13 cellular contexts compared by ENCODE assay signal in the genomic region with DNA sequence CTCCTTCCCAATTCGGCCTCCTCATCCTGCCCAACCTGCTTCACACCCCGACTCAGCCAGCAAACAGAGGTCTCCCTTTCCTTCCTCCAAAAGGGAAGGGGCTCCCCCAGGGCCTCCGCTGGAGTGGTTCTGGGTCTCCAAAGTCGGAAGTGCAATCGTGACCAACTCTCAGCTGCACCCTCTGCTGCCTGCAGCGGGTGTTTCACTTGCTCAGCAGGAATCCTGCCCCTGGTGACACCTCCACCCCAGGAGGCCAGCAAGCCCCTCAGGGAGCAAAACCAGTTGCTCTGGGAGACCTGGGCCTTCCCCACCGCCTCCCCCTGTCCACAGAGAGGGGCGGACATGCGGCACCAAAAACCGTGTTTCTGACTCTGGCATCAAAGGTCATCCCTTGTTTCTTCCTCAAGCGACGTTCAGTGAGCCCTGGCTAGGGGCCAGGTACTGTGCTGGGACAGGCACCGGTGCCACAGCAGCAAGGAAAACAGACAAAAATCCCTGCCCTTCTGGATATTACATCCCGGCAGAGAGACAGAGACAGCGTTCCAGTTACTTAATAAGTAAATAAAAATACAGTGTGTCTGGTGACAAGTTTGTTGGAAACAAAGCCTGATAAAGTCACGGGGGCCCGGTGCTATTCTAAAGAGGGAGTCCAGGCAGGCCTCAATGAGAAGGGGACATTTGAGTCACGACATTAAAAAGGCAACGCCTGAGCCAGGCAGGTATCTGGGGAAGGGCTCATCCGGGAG.
DNase-seq lines count a peak whose midpoint lies in the region; ATAC-seq, FAIRE-seq and TF ChIP-seq lines count a peak whose summit lies in the region.
"Had no signal": no experiment of that assay in that cellular context is flagged by ENCODE, and none has a peak within 500 bp of the region (broad histone marks: within the 10 kb centered on the region; RNA-seq: fewer than 3 reads in every experiment).

No MANE protein-coding gene starts in this region.

- H3K9me3 ChIP-seq in endodermal cell (ENCODE audit: control insufficient read depth, low read length) = no peaks in the 10 kb centered on the region
- no peaks in the 10 kb centered on the region for H3K9me3 ChIP-seq in small intestine (ENCODE audit: control insufficient read depth, low read depth)

- DNase-seq in NCI-H345 treated with DMSO at 0.1 percent for 48 hours (lab: John Stamatoyannopoulos, UW; ENCODE audit: unreplicated experiment) (peak; percentile 22), endodermal cell (no peak), small intestine (peak; percentile 30), cardiac septum (ENCODE audit: low spot score) (no peak), NCI-H1694 (lab: John Stamatoyannopoulos, UW) (no peak)
- DNase-seq in stimulated activated naive CD8-positive, alpha-beta T cell treated with anti-CD3 and anti-CD28 coated beads, Interleukin-15, Interleukin-2, amounts not matched to agents 100 U/mL and 50 U/mL, for 24 hours = no peak
- DNase-seq in activated CD8-positive, alpha-beta T cell treated with anti-CD3 and anti-CD28 coated beads for 36 hours = no peak
- DNase-seq: GDM1, NCI-H1105 had no signal

- no peak overlapping the region for H3K9ac ChIP-seq in endodermal cell (ENCODE audit: extremely low read depth, low read length, poor library complexity, severe bottlenecking)

- H3K36me3 Mint-ChIP-seq in endodermal cell (ENCODE audit: low read depth) = no peaks in the 10 kb centered on the region
- no peaks in the 10 kb centered on the region for H3K36me3 Mint-ChIP-seq in activated CD8-positive, alpha-beta T cell treated with anti-CD3 and anti-CD28 coated beads for 36 hours (ENCODE audit: low read depth)
- H3K36me3 Mint-ChIP-seq: activated naive CD4-positive, alpha-beta T cell treated with anti-CD3 and anti-CD28 coated beads, Interleukin-2, amount 10 ng/mL, durations not matched to agents 7 days and 5 days; stimulated activated effector memory CD8-positive, alpha-beta T cell treated with anti-CD3 and anti-CD28 coated beads, Interleukin-12 subunit alpha, Interleukin-12 subunit beta, amount 100 ng/mL, for 72 hours had no signal

- no peak for ATAC-seq in stimulated activated naive CD8-positive, alpha-beta T cell treated with anti-CD3 and anti-CD28 coated beads, Interleukin-15, Interleukin-2, amounts not matched to agents 100 U/mL and 50 U/mL, for 24 hours
- no peak for ATAC-seq in activated CD8-positive, alpha-beta T cell treated with anti-CD3 and anti-CD28 coated beads for 36 hours
- ATAC-seq: activated CD4-positive, CD25-positive, alpha-beta regulatory T cell treated with anti-CD3 and anti-CD28 coated beads, Interleukin-2, amount 50 U/mL, for 24 hours; stimulated activated effector memory CD8-positive, alpha-beta T cell treated with anti-CD3 and anti-CD28 coated beads, Interleukin-12 subunit alpha, Interleukin-12 subunit beta, amount 100 ng/mL, for 72 hours had no signal

- no peak for FAIRE-seq in small intestine (lab: Jason Lieb, UNC)

- no peaks in the 10 kb centered on the region for H3K9me3 Mint-ChIP-seq in endodermal cell
- H3K9me3 Mint-ChIP-seq in activated CD8-positive, alpha-beta T cell treated with anti-CD3 and anti-CD28 coated beads for 36 hours = no peaks in the 10 kb centered on the region
- H3K9me3 Mint-ChIP-seq: activated naive CD4-positive, alpha-beta T cell treated with anti-CD3 and anti-CD28 coated beads, Interleukin-2, amount 10 ng/mL, durations not matched to agents 7 days and 5 days; stimulated activated effector memory CD8-positive, alpha-beta T cell treated with anti-CD3 and anti-CD28 coated beads, Interleukin-12 subunit alpha, Interleukin-12 subunit beta, amount 100 ng/mL, for 72 hours had no signal

- H3K4me3 ChIP-seq in GM12875 (ENCODE audit: low read depth, low read length) = no peak overlapping the region
- no peak overlapping the region for H3K4me3 ChIP-seq in endodermal cell (ENCODE audit: low read length)
- no peak overlapping the region for H3K4me3 ChIP-seq in small intestine (ENCODE audit: low read depth in 1 of 2, low read length in 2 of 2)

- peak; percentile 16; the same call in 1 of the 2 replicates for TF ChIP-seq CTCF in GM12875 (IDR thresholded peaks at IDR 0.05; ENCODE audit: borderline replicate concordance, insufficient read depth, low read depth, low read length)
- peak; percentile 50 for TF ChIP-seq CTCF in endodermal cell (conservative IDR thresholded peaks at IDR 0.05)
- no peak for TF ChIP-seq CTCF in activated CD8-positive, alpha-beta T cell treated with anti-CD3 and anti-CD28 coated beads for 36 hours (IDR thresholded peaks at IDR 0.05)

- H3K27me3 Mint-ChIP-seq in endodermal cell (ENCODE audit: insufficient read depth) = peaks cover 2% of the 10 kb centered on the region
- H3K27me3 Mint-ChIP-seq in activated CD8-positive, alpha-beta T cell treated with anti-CD3 and anti-CD28 coated beads for 36 hours = no peaks in the 10 kb centered on the region

- H3K36me3 ChIP-seq in endodermal cell (ENCODE audit: control insufficient read depth, insufficient read depth, low read length) = no peaks in the 10 kb centered on the region
- no peaks in the 10 kb centered on the region for H3K36me3 ChIP-seq in small intestine (ENCODE audit: control insufficient read depth in 2 of 2, insufficient read depth in 2 of 2, low read length in 2 of 2)

- H3K27ac ChIP-seq in endodermal cell (ENCODE audit: low read depth, low read length) (no peak overlapping the region), small intestine (ENCODE audit: low read depth in 1 of 2, low read length in 1 of 2) (no peak overlapping the region)

- intact Hi-C loops in cardiac septum (cut with DNase I) = no loop called here
- intact Hi-C loops in activated CD8-positive, alpha-beta T cell treated with anti-CD3 and anti-CD28 coated beads for 36 hours (cut with micrococcal nuclease) = no loop called here

- H3K4me1 ChIP-seq in endodermal cell (ENCODE audit: control insufficient read depth, insufficient read depth, low read length) (no peaks in the 10 kb centered on the region), small intestine (ENCODE audit: control insufficient read depth in 2 of 2, insufficient read depth in 1 of 2, low read depth in 1 of 2, low read length in 1 of 2) (no peaks in the 10 kb centered on the region)

- H3K27me3 ChIP-seq in endodermal cell (ENCODE audit: control insufficient read depth, insufficient read depth, low read length, poor library complexity, severe bottlenecking) (no peaks in the 10 kb centered on the region), small intestine (ENCODE audit: control insufficient read depth in 2 of 2, insufficient read depth in 2 of 2, low read length in 2 of 2) (peaks cover 0 to 1% of the 10 kb centered on the region in 2 donors)

- POLR2A ChIA-PET in activated CD8-positive, alpha-beta T cell treated with anti-CD3 and anti-CD28 coated beads for 36 hours (lab: Charles Lee) = no interaction called here

- CTCF ChIA-PET in activated CD8-positive, alpha-beta T cell treated with anti-CD3 and anti-CD28 coated beads for 36 hours (lab: Charles Lee) = interaction anchor here (1.4 kb wide), 1 partner anchor 25 kb away, joined by 4 read pairs; no protein-coding TSS in a partner anchor

- 90 to 91% methylated on average over 10 to 20 of the region's 20 CpGs for WGBS in endodermal cell (ENCODE audit: insufficient coverage in 1 of 2, insufficient read length in 1 of 2), 2 experiments
- WGBS in small intestine, 3 donors = 13 to 40% (median 24%) methylated on average over 20 of the region's 20 CpGs

- H3K4me1 Mint-ChIP-seq in endodermal cell = peaks cover 9% of the 10 kb centered on the region
- H3K4me1 Mint-ChIP-seq in activated CD8-positive, alpha-beta T cell treated with anti-CD3 and anti-CD28 coated beads for 36 hours (ENCODE audit: low read depth) = no peaks in the 10 kb centered on the region
- H3K4me1 Mint-ChIP-seq: activated naive CD4-positive, alpha-beta T cell treated with anti-CD3 and anti-CD28 coated beads, Interleukin-2, amount 10 ng/mL, durations not matched to agents 7 days and 5 days; stimulated activated effector memory CD8-positive, alpha-beta T cell treated with anti-CD3 and anti-CD28 coated beads, Interleukin-12 subunit alpha, Interleukin-12 subunit beta, amount 100 ng/mL, for 72 hours had no signal

- H3K27ac Mint-ChIP-seq in endodermal cell = no peak overlapping the region
- H3K27ac Mint-ChIP-seq in activated CD8-positive, alpha-beta T cell treated with anti-CD3 and anti-CD28 coated beads for 36 hours = no peak overlapping the region
- H3K27ac Mint-ChIP-seq: activated naive CD4-positive, alpha-beta T cell treated with anti-CD3 and anti-CD28 coated beads, Interleukin-2, amount 10 ng/mL, durations not matched to agents 7 days and 5 days; stimulated activated effector memory CD8-positive, alpha-beta T cell treated with anti-CD3 and anti-CD28 coated beads, Interleukin-12 subunit alpha, Interleukin-12 subunit beta, amount 100 ng/mL, for 72 hours had no signal

- no peak overlapping the region for H3K4me3 Mint-ChIP-seq in endodermal cell
- H3K4me3 Mint-ChIP-seq in activated CD8-positive, alpha-beta T cell treated with anti-CD3 and anti-CD28 coated beads for 36 hours = no peak overlapping the region
- H3K4me3 Mint-ChIP-seq: activated naive CD4-positive, alpha-beta T cell treated with anti-CD3 and anti-CD28 coated beads, Interleukin-2, amount 10 ng/mL, durations not matched to agents 7 days and 5 days; stimulated activated effector memory CD8-positive, alpha-beta T cell treated with anti-CD3 and anti-CD28 coated beads, Interleukin-12 subunit alpha, Interleukin-12 subunit beta, amount 100 ng/mL, for 72 hours had no signal

Comparison
In these comparisons a context has a peak if more than half of its experiments do, and no peak if none do; other contexts are left out.
1. DNase-seq: peak in NCI-H345 treated with DMSO at 0.1 percent for 48 hours (single experiment) and small intestine (single experiment); none in endodermal cell (single experiment), stimulated activated naive CD8-positive, alpha-beta T cell treated with anti-CD3 and anti-CD28 coated beads, Interleukin-15, Interleukin-2, amounts not matched to agents 100 U/mL and 50 U/mL, for 24 hours (single experiment), cardiac septum (single experiment), activated CD8-positive, alpha-beta T cell treated with anti-CD3 and anti-CD28 coated beads for 36 hours (single experiment) and NCI-H1694 (single experiment).